16 cellular contexts compared by ENCODE assay signal in genomic region chr16:88478889-88479794, GRCh38. TPM values are rescaled to one million over a fixed set of nuclear protein-coding genes. Genes with fewer than 3 reads are reported as not detected.
DNase-seq lines count a peak whose midpoint lies in the region; ATAC-seq, FAIRE-seq and TF ChIP-seq lines count a peak whose summit lies in the region.
"Had no signal": no experiment of that assay in that cellular context is flagged by ENCODE, and none has a peak within 500 bp of the region (broad histone marks: within the 10 kb centered on the region; RNA-seq: fewer than 3 reads in every experiment).

No MANE protein-coding gene starts in this region.

- H3K9me3 Mint-ChIP-seq in stimulated activated naive CD8-positive, alpha-beta T cell treated with anti-CD3 and anti-CD28 coated beads, Interleukin-15, amount 100 ng/mL, for 72 hours, result no peaks in the 10 kb centered on the region
- H3K9me3 Mint-ChIP-seq in activated B cell treated with CpG ODN at 0.5 μM for 24 hours, result no peaks in the 10 kb centered on the region
- no peaks in the 10 kb centered on the region for H3K9me3 Mint-ChIP-seq in nephron progenitor cell
- H3K9me3 Mint-ChIP-seq: activated T-helper 2 cell treated with anti-CD3 and anti-CD28 coated beads, Interferon-gamma antibody, Interleukin-2, Interleukin-4, amounts not matched to agents 10 μg/mL and 5 μg/mL and 100 μg/mL, durations not matched to agents 14 hours and 24 hours and 36 hours had no signal

- no peak overlapping the region for H3K27ac ChIP-seq in HepG2 (ENCODE audit: extremely low read length, insufficient read depth, low read length)
- H3K27ac ChIP-seq in caudate nucleus (ENCODE audit: low read depth, low read length), result no peak overlapping the region
- H3K27ac ChIP-seq: HL-60, left lung had no signal

- CTCF ChIA-PET in activated B cell treated with CpG ODN at 0.5 μM for 24 hours (lab: Charles Lee), result interaction anchor here (1.4 kb wide), 2 partner anchors 9 to 24 kb away, joined by 3 read pairs; no protein-coding TSS in a partner anchor
- CTCF ChIA-PET in HepG2 (lab: Yijun Ruan, JAX; ENCODE audit: low intra/inter-chr PET ratio, low total read pairs), result no interaction called here

- no peak for DNase-seq in stimulated activated naive CD8-positive, alpha-beta T cell treated with anti-CD3 and anti-CD28 coated beads, Interleukin-15, amount 100 ng/mL, for 72 hours
- no peak for DNase-seq in stimulated activated naive CD8-positive, alpha-beta T cell treated with anti-CD3 and anti-CD28 coated beads, Interleukin-15, Interleukin-2, amounts not matched to agents 100 U/mL and 50 U/mL, for 24 hours
- no peak for DNase-seq in activated B cell treated with CpG ODN at 0.5 μM for 24 hours
- no peak for DNase-seq in HepG2 (ENCODE audit: low spot score)
- no peak for DNase-seq in nephron progenitor cell
- no peak for DNase-seq in caudate nucleus (lab: John Stamatoyannopoulos, UW)
- DNase-seq in NCI-H2029 treated with DMSO at 0.1 percent for 48 hours (lab: John Stamatoyannopoulos, UW), result no peak
- DNase-seq: amygdala; KG1; left lung; NCI-H1105; NCI-H2171 treated with DMSO at 0.1 percent for 48 hours; NK-92 treated with Interleukin-12 subunit alpha and Interleukin-12 subunit beta, amount 100 ng/mL, for 24 hours had no signal

- TF ChIP-seq CTCF in activated B cell treated with CpG ODN at 0.5 μM for 24 hours (IDR thresholded peaks at IDR 0.05) (no peak), HepG2 (CRISPR knock-in tag; IDR thresholded peaks at IDR 0.05) (no peak), nephron progenitor cell (IDR thresholded peaks at IDR 0.05) (no peak)

- H3K4me1 ChIP-seq in HepG2 (ENCODE audit: insufficient read depth, low read length), result peaks cover 20% of the 10 kb centered on the region
- H3K4me1 ChIP-seq: left lung had no signal

- no peak overlapping the region for H3K4me3 ChIP-seq in HepG2 (replicated peaks in 1 of 3; ENCODE audit: insufficient read depth in 1 of 3, low read depth in 2 of 3, low read length in 3 of 3)
- H3K4me3 ChIP-seq: left lung had no signal

- WGBS in HepG2 (ENCODE audit: low lambda C conversion rate), result 98% methylated on average over 25 of the region's 39 CpGs

- peaks cover 23% of the 10 kb centered on the region; the same call in 1 of the 2 replicates for H4K20me1 ChIP-seq in HepG2 (ENCODE audit: insufficient read depth, low read length)

- H3K27me3 ChIP-seq in HepG2 (ENCODE audit: control insufficient read depth in 1 of 2, insufficient read depth in 2 of 2, low read length in 2 of 2), result no peaks in the 10 kb centered on the region

- intact Hi-C loops in activated B cell treated with CpG ODN at 0.5 μM for 24 hours (cut with micrococcal nuclease), result loop anchor here (1.0 to 2.0 kb wide), 5 partner anchors 14 to 83 kb away; no protein-coding TSS in a partner anchor
- intact Hi-C loops in HepG2 (cut with micrococcal nuclease; ENCODE audit: unreplicated experiment), result no loop called here

- POLR2A ChIA-PET in activated B cell treated with CpG ODN at 0.5 μM for 24 hours (lab: Charles Lee), result interaction anchor here (0.7 to 3.1 kb wide), 5 partner anchors 9 to 668 kb away, joined by 4 to 29 read pairs (median 8); partner anchors contain the start of gene ZFPM1
- POLR2A ChIA-PET in HepG2 (lab: Yijun Ruan, JAX), result no interaction called here

- H3K9ac ChIP-seq in HepG2 (ENCODE audit: insufficient read depth, low read depth, low read length), result no peak overlapping the region

- peaks cover 61% of the 10 kb centered on the region for H3K4me1 Mint-ChIP-seq in stimulated activated naive CD8-positive, alpha-beta T cell treated with anti-CD3 and anti-CD28 coated beads, Interleukin-15, amount 100 ng/mL, for 72 hours
- H3K4me1 Mint-ChIP-seq in activated B cell treated with CpG ODN at 0.5 μM for 24 hours, result peaks cover 60% of the 10 kb centered on the region
- H3K4me1 Mint-ChIP-seq in nephron progenitor cell, result peaks cover 46% of the 10 kb centered on the region

- no peaks in the 10 kb centered on the region for H3K27me3 Mint-ChIP-seq in stimulated activated naive CD8-positive, alpha-beta T cell treated with anti-CD3 and anti-CD28 coated beads, Interleukin-15, amount 100 ng/mL, for 72 hours
- no peaks in the 10 kb centered on the region for H3K27me3 Mint-ChIP-seq in activated B cell treated with CpG ODN at 0.5 μM for 24 hours
- peaks cover 3% of the 10 kb centered on the region for H3K27me3 Mint-ChIP-seq in nephron progenitor cell (ENCODE audit: low read depth, poor library complexity)

- H3K9me3 ChIP-seq in HepG2 (ENCODE audit: low read length), result no peaks in the 10 kb centered on the region
- H3K9me3 ChIP-seq: left lung had no signal

- H3K27ac Mint-ChIP-seq in stimulated activated naive CD8-positive, alpha-beta T cell treated with anti-CD3 and anti-CD28 coated beads, Interleukin-15, amount 100 ng/mL, for 72 hours, result peak overlapping the region in 1 of 2 donors; percentile 42
- H3K27ac Mint-ChIP-seq in activated B cell treated with CpG ODN at 0.5 μM for 24 hours (no peak overlapping the region), nephron progenitor cell (no peak overlapping the region)
- H3K27ac Mint-ChIP-seq: activated T-helper 2 cell treated with anti-CD3 and anti-CD28 coated beads, Interferon-gamma antibody, Interleukin-2, Interleukin-4, amounts not matched to agents 10 μg/mL and 5 μg/mL and 100 μg/mL, durations not matched to agents 14 hours and 24 hours and 36 hours had no signal

- H3K4me2 ChIP-seq in HepG2 (ENCODE audit: low read depth, low read length), result no peak overlapping the region

- TF ChIP-seq POLR2A in HepG2 (IDR thresholded peaks at IDR 0.05; ENCODE audit: insufficient read depth in 1 of 2, low read depth in 2 of 2, low read length in 2 of 2), result no peak

- no TSS peak for BruUV-seq in HepG2 (replicated peaks; lab: Mats Ljungman, UMichigan)

- no peak for FAIRE-seq in HepG2 (lab: Jason Lieb, UNC)

- in situ Hi-C loops in HepG2 (cut with HindIII; ENCODE audit: extremely low pct_ligation_motif_present, low pct_unique_long_range_greater_than_20kb), result no loop called here

- peak overlapping the region in 1 of 2 donors; percentile 62 for H3K4me3 Mint-ChIP-seq in stimulated activated naive CD8-positive, alpha-beta T cell treated with anti-CD3 and anti-CD28 coated beads, Interleukin-15, amount 100 ng/mL, for 72 hours
- no peak overlapping the region for H3K4me3 Mint-ChIP-seq in activated B cell treated with CpG ODN at 0.5 μM for 24 hours
- no peak overlapping the region for H3K4me3 Mint-ChIP-seq in nephron progenitor cell

- peak; percentile 2 for ATAC-seq in stimulated activated naive CD8-positive, alpha-beta T cell treated with anti-CD3 and anti-CD28 coated beads, Interleukin-15, amount 100 ng/mL, for 72 hours
- no peak for ATAC-seq in stimulated activated naive CD8-positive, alpha-beta T cell treated with anti-CD3 and anti-CD28 coated beads, Interleukin-15, Interleukin-2, amounts not matched to agents 100 U/mL and 50 U/mL, for 24 hours
- ATAC-seq in activated B cell treated with CpG ODN at 0.5 μM for 24 hours (ENCODE audit: low read depth) (peak; percentile 5), HepG2 (no peak), HG02852 (IDR thresholded peaks at IDR 0.05; ENCODE audit: unreplicated experiment) (no peak)
- ATAC-seq: left lung had no signal

- TF ChIP-seq EP300 in HepG2 (IDR thresholded peaks at IDR 0.05; ENCODE audit: low read depth in 2 of 2, low read length in 2 of 2), result no peak
- no peak for TF ChIP-seq EP300 in HepG2 (CRISPR knock-in tag; IDR thresholded peaks at IDR 0.05; ENCODE audit: borderline replicate concordance)

- H2AFZ ChIP-seq in HepG2 (ENCODE audit: low read length), result no peak overlapping the region

- peaks cover 18% of the 10 kb centered on the region for H3K79me2 ChIP-seq in HepG2 (ENCODE audit: insufficient read depth, low read length)

- peaks cover 4 to 6% of the 10 kb centered on the region in 2 experiments; a peak in 2 of 5 replicates for H3K36me3 ChIP-seq in HepG2 (replicated peaks in 1 of 2; ENCODE audit: control insufficient read depth in 1 of 2, insufficient read depth in 2 of 2, low read length in 2 of 2)
- H3K36me3 ChIP-seq: left lung had no signal

- no peak for TF ChIP-seq RAD21 in HepG2 (CRISPR knock-in tag; IDR thresholded peaks at IDR 0.05)

- H3K36me3 Mint-ChIP-seq in activated B cell treated with CpG ODN at 0.5 μM for 24 hours (ENCODE audit: low read depth), result peaks cover 5% of the 10 kb centered on the region
- H3K36me3 Mint-ChIP-seq in nephron progenitor cell (ENCODE audit: low read depth), result no peaks in the 10 kb centered on the region

TF ChIP-seq in HepG2, 621 proteins besides CTCF, POLR2A, EP300 and RAD21 (continues in another document):
- no peak for TF ChIP-seq GPN1 (CRISPR knock-in tag; IDR thresholded peaks at IDR 0.05; ENCODE audit: borderline replicate concordance)
- TF ChIP-seq PAF1 (CRISPR knock-in tag; IDR thresholded peaks at IDR 0.05), result no peak
- no peak for TF ChIP-seq ZNF235 (CRISPR knock-in tag; IDR thresholded peaks at IDR 0.05; ENCODE audit: borderline replicate concordance)
- TF ChIP-seq RXRA (CRISPR knock-in tag; IDR thresholded peaks at IDR 0.05), result 0 out of 2 replicates have a peak, but pooled peaks have one; percentile 16
- TF ChIP-seq HNRNPL (IDR thresholded peaks at IDR 0.05; ENCODE audit: low read depth, low read length), result 0 out of 2 replicates have a peak, but pooled peaks have one; percentile 7

RNA-seq across cellular contexts. Expression of gene ZFPM1, which starts 26.1 kb away (rescaled TPM):
- total RNA-seq in activated B cell treated with CpG ODN at 0.5 μM for 24 hours, result 27.3 and 35.0 TPM in 2 replicates
- total RNA-seq in HepG2 (2016; rRNA removed; fragmentation: Illumina TruSeq; extraction: Trizol), result 3.4 and 3.8 TPM in 2 replicates
- total RNA-seq in HepG2 (2016; cell fraction: cytosol; rRNA removed; fragmentation: Illumina TruSeq; extraction: Trizol; ENCODE audit: low read depth), result 0.81 and 2.1 TPM in 2 replicates
- 3.4 and 3.9 TPM in 2 replicates for total RNA-seq in HepG2 (2016; cell fraction: insoluble cytoplasmic fraction; rRNA removed; fragmentation: Illumina TruSeq; extraction: Trizol)
- total RNA-seq in HepG2 (2016; cell fraction: membrane; rRNA removed; fragmentation: Illumina TruSeq; extraction: Trizol), result 3.4 and 4.3 TPM in 2 replicates
- 3.4 and 6.6 TPM in 2 replicates for total RNA-seq in HepG2 (2016; cell fraction: nucleus; rRNA removed; fragmentation: Illumina TruSeq; extraction: Trizol)
- polyA plus RNA-seq in HepG2 (2011; rRNA removed), result 1.3 and 1.7 TPM in 2 replicates
- polyA plus RNA-seq in HepG2 (2011; cell fraction: cytosol; rRNA removed), result 0.79 and 1.3 TPM in 2 replicates
- polyA plus RNA-seq in HepG2 (2011; cell fraction: nucleus; rRNA removed), result 7.1 and 7.6 TPM in 2 replicates
- polyA plus RNA-seq in HepG2 (2012), result 7.2 and 7.6 TPM in 2 replicates
- polyA plus RNA-seq in HepG2 (2016; cell fraction: cytosol; fragmentation: Illumina TruSeq; extraction: Trizol; ENCODE audit: low read depth), result 1.2 TPM in 2 replicates
- 3.7 and 8.7 TPM in 2 replicates for polyA plus RNA-seq in HepG2 (2016; cell fraction: insoluble cytoplasmic fraction; fragmentation: Illumina TruSeq; extraction: Trizol; ENCODE audit: low read depth)
- polyA plus RNA-seq in HepG2 (2016; cell fraction: membrane; fragmentation: Illumina TruSeq; extraction: Trizol; ENCODE audit: low read depth), result 2.7 and 4.8 TPM in 2 replicates
- polyA plus RNA-seq in HepG2 (2016; cell fraction: nucleus; fragmentation: Illumina TruSeq; extraction: Trizol; ENCODE audit: insufficient read depth, low read depth), result 14.0 and 14.3 TPM in 2 replicates
- polyA minus RNA-seq in HepG2 (2011; rRNA and poly(A)+ RNA removed; ENCODE audit: low replicate concordance), result 0.98 and 4.2 TPM in 2 replicates
- 2.7 and 6.6 TPM in 2 replicates for polyA minus RNA-seq in HepG2 (2011; cell fraction: cytosol; rRNA and poly(A)+ RNA removed)
- 5.0 and 7.5 TPM in 2 replicates for polyA minus RNA-seq in HepG2 (2011; cell fraction: nucleus; rRNA and poly(A)+ RNA removed)

Comparison
In these comparisons a context has a peak if more than half of its experiments do, and no peak if none do; other contexts are left out.
1. ATAC-seq: peak in stimulated activated naive CD8-positive, alpha-beta T cell treated with anti-CD3 and anti-CD28 coated beads, Interleukin-15, amount 100 ng/mL, for 72 hours (single experiment) and activated B cell treated with CpG ODN at 0.5 μM for 24 hours (single experiment); none in stimulated activated naive CD8-positive, alpha-beta T cell treated with anti-CD3 and anti-CD28 coated beads, Interleukin-15, Interleukin-2, amounts not matched to agents 100 U/mL and 50 U/mL, for 24 hours (single experiment), HepG2 (single experiment) and HG02852 (single experiment).